8 cellular contexts compared by ENCODE assay signal in the genomic region with DNA sequence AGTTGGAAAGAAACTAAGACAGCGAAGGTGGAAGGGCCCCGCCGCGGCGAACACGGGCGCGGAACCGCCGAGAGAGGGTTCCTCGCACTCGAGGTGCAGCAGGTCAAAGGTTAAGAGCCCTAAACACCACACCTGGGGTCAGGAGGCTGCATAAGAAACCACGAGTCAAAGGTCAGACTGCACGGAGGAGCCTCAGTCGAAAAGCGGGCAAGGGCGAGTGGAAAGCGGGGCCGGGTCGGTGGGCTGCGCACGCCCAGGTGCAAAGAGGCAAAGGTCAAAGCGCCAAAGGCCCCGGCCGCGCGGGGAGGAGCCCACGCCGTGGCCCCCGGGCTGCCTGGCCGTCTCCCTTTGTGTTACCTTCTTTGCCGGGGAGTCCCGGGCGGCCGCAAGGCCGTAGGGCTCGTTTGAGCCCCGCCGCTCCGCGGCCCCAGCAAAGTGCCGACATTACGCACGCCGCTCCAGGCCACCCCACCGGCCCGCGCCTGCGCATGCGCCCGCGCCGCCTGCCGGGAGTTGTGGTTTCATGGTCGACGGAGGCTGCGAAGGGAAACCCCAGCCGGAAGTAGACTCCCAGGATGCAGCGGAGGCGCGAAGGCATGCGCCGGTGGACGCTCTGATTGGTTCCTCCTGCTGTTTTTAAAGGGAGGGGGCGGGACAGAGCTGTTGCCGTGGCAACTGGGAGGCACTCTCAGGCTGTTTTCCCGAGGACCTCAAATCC.
DNase-seq lines count a peak whose midpoint lies in the region; ATAC-seq and TF ChIP-seq lines count a peak whose summit lies in the region.

A gene (minus strand): TSS at position 470 of the 718 bp plus-strand sequence. CDS start 25 bp downstream, at position 445.

- peaks cover 36% of the 10 kb centered on the region for H3K36me3 Mint-ChIP-seq in central memory CD8-positive, alpha-beta T cell (ENCODE audit: insufficient read depth)

- peaks cover 43% of the 10 kb centered on the region for H3K4me1 Mint-ChIP-seq in central memory CD8-positive, alpha-beta T cell

- no peaks in the 10 kb centered on the region for H3K9me3 Mint-ChIP-seq in central memory CD8-positive, alpha-beta T cell

- H3K27ac Mint-ChIP-seq in central memory CD8-positive, alpha-beta T cell (ENCODE audit: low read depth) = peak within 1 kb of the TSS; percentile 97

- TF ChIP-seq CTCF in AG09319 (IDR thresholded peaks at IDR 0.05; ENCODE audit: low read depth, low read length) = no peak

- H3K4me3 Mint-ChIP-seq in central memory CD8-positive, alpha-beta T cell = peak within 1 kb of the TSS; percentile 95

- DNase-seq in AG09319 (ENCODE audit: extremely low read depth, low read depth) (peak; percentile 95), NCI-H446 treated with DMSO at 0.1 percent for 48 hours (lab: John Stamatoyannopoulos, UW) (peak; percentile 97), inferior parietal cortex (ENCODE audit: extremely low spot score) (peak; percentile 97), smooth muscle cell of the brain vasculature (ENCODE audit: low read depth, low spot score) (peak; percentile 98)
- DNase-seq in central memory CD8-positive, alpha-beta T cell (ENCODE audit: low spot score in 2 of 2) = peak; percentile 80 to 92

- H3K27me3 Mint-ChIP-seq in central memory CD8-positive, alpha-beta T cell = no peaks in the 10 kb centered on the region

- peak; percentile 85 for ATAC-seq in GM19043 (IDR thresholded peaks at IDR 0.05; ENCODE audit: low read depth, unreplicated experiment)
- ATAC-seq in HG03354 (IDR thresholded peaks at IDR 0.05; ENCODE audit: poor library complexity, severe bottlenecking, unreplicated experiment) = peak; percentile 81
- ATAC-seq in activated CD4-positive, CD25-positive, alpha-beta regulatory T cell treated with anti-CD3 and anti-CD28 coated beads, Interleukin-2, amount 50 U/mL, for 24 hours = peak; percentile 94 to 98
- ATAC-seq in central memory CD8-positive, alpha-beta T cell (replicated peaks; ENCODE audit: extremely low read depth, poor library complexity, severe bottlenecking) = peak; percentile 95

Comparison
In these comparisons a context has a peak if more than half of its experiments do, and no peak if none do; other contexts are left out.
1. Peak in every context shown above with its lines: DNase-seq and ATAC-seq.